In genomic region chr7:50792342-50793114, GRCh38 we compare ENCODE assay signal across 1 cellular context.
TF ChIP-seq lines count a peak whose summit lies in the region.

No MANE protein-coding gene starts in this region.

TF ChIP-seq in K562, 482 proteins besides CTCF, POLR2A, EP300 and RAD21 (continued from another document and continues in another):
- TF ChIP-seq CAMTA2 (CRISPR knock-in tag; conservative IDR thresholded peaks at IDR 0.05) (no peak), TAF7 (tag; IDR thresholded peaks at IDR 0.05) (no peak), KDM4B (IDR thresholded peaks at IDR 0.05; ENCODE audit: borderline replicate concordance in 2 of 2, low read depth in 1 of 2) (no peak), U2AF2 (optimal IDR thresholded peaks at IDR 0.05; ENCODE audit: low read depth, low read length) (no peak), MAFK (IDR thresholded peaks at IDR 0.05; ENCODE audit: low read length) (no peak), RAD51 (IDR thresholded peaks at IDR 0.05; ENCODE audit: borderline replicate concordance, low read depth) (no peak), YY1 (IDR thresholded peaks at IDR 0.05; ENCODE audit: borderline replicate concordance in 1 of 3, control insufficient read depth in 1 of 3, extremely low read depth in 1 of 3, insufficient read depth in 3 of 3, insufficient read length in 1 of 3, insufficient replicate concordance in 2 of 3, low read depth in 1 of 3, low read length in 2 of 3) (peak in 1 of 3 experiments; percentile 6), SAP30 (IDR thresholded peaks at IDR 0.05; ENCODE audit: borderline replicate concordance, insufficient read depth, low read depth, low read length, poor library complexity, severe bottlenecking) (no peak), CBX8 (IDR thresholded peaks at IDR 0.05; ENCODE audit: borderline replicate concordance, extremely low read depth, low read depth, low read length, poor library complexity, severe bottlenecking) (no peak), ZFPM2 (CRISPR knock-in tag; IDR thresholded peaks at IDR 0.05) (no peak), PCBP1 (IDR thresholded peaks at IDR 0.05; ENCODE audit: low read depth, low read length, poor library complexity, severe bottlenecking) (no peak), ZNF384 (IDR thresholded peaks at IDR 0.05; ENCODE audit: low read depth, low read length) (0 out of 2 replicates have a peak, but pooled peaks have one; percentile 8), CHD2 (IDR thresholded peaks at IDR 0.05; ENCODE audit: low read depth, low read length) (no peak), CBFA2T3 (IDR thresholded peaks at IDR 0.05) (peak; percentile 60), TCF3 (CRISPR knock-in tag; IDR thresholded peaks at IDR 0.05) (peak; percentile 80), ZNF830 (CRISPR knock-in tag; IDR thresholded peaks at IDR 0.05) (no peak), ZNF586 (CRISPR knock-in tag; conservative IDR thresholded peaks at IDR 0.05) (no peak), NR0B1 (IDR thresholded peaks at IDR 0.05; ENCODE audit: partially characterized antibody) (no peak), MEF2D (tag; conservative IDR thresholded peaks at IDR 0.05; ENCODE audit: low read depth) (no peak), GATA2 (CRISPR knock-in tag; IDR thresholded peaks at IDR 0.05) (no peak; the same call in 1 of the 2 replicates), ZBTB7A (IDR thresholded peaks at IDR 0.05; ENCODE audit: borderline replicate concordance, control insufficient read depth, low read depth, low read length) (no peak; the same call in none of the 2 replicates), FOXA3 (CRISPR knock-in tag; conservative IDR thresholded peaks at IDR 0.05 in 1 of 2, IDR thresholded peaks at IDR 0.05 in 1 of 2) (no peak), HOXB6 (CRISPR knock-in tag; IDR thresholded peaks at IDR 0.05; ENCODE audit: borderline replicate concordance) (no peak), ZNF696 (CRISPR knock-in tag; conservative IDR thresholded peaks at IDR 0.05) (no peak), KHSRP (IDR thresholded peaks at IDR 0.05) (no peak), PYGO2 (tag; IDR thresholded peaks at IDR 0.05) (no peak), ZNF3 (CRISPR knock-in tag; IDR thresholded peaks at IDR 0.05) (no peak), PHB2 (IDR thresholded peaks at IDR 0.05; ENCODE audit: low read depth) (no peak), MED1 (CRISPR knock-in tag; IDR thresholded peaks at IDR 0.05; ENCODE audit: borderline replicate concordance) (no peak), NRF1 (conservative IDR thresholded peaks at IDR 0.05 in 1 of 2, IDR thresholded peaks at IDR 0.05 in 1 of 2) (peak in 1 of 2 experiments; percentile 45; a peak in 2 of 4 replicates), UBTF (IDR thresholded peaks at IDR 0.05; ENCODE audit: borderline replicate concordance in 1 of 2, low read depth in 2 of 2, low read length in 2 of 2) (peak; percentile 43 to 53; a peak in 3 of 4 replicates), NR2C1 (IDR thresholded peaks at IDR 0.05) (no peak), NR2C1 (tag; IDR thresholded peaks at IDR 0.05) (no peak), NCOR1 (IDR thresholded peaks at IDR 0.05) (no peak; the same call in 1 of the 2 replicates), IFI16 (CRISPR knock-in tag; IDR thresholded peaks at IDR 0.05) (no peak), FOSL1 (tag; conservative IDR thresholded peaks at IDR 0.05) (0 out of 2 replicates have a peak, but pooled peaks have one; percentile 11), CREB3 (tag; conservative IDR thresholded peaks at IDR 0.05; ENCODE audit: low read depth) (no peak), FOS (IDR thresholded peaks at IDR 0.05; ENCODE audit: extremely low read depth, insufficient read length) (no peak), XRCC3 (IDR thresholded peaks at IDR 0.05) (no peak), MBD1 (CRISPR knock-in tag; IDR thresholded peaks at IDR 0.05) (no peak), BDP1 (IDR thresholded peaks at IDR 0.05; ENCODE audit: insufficient read depth, insufficient read length) (no peak), RBM25 (IDR thresholded peaks at IDR 0.05; ENCODE audit: low read depth, low read length, severe bottlenecking) (no peak), TFAM (CRISPR knock-in tag; conservative IDR thresholded peaks at IDR 0.05) (no peak), ZBTB34 (CRISPR knock-in tag; IDR thresholded peaks at IDR 0.05) (no peak), RFX7 (CRISPR knock-in tag; IDR thresholded peaks at IDR 0.05) (no peak), RBBP5 (IDR thresholded peaks at IDR 0.05; ENCODE audit: borderline replicate concordance, insufficient read depth, low read length, poor library complexity, severe bottlenecking) (peak; percentile 55), PRMT5 (CRISPR knock-in tag; IDR thresholded peaks at IDR 0.05) (no peak), WHSC1 (IDR thresholded peaks at IDR 0.05; ENCODE audit: low read length) (no peak), MXD1 (CRISPR knock-in tag; IDR thresholded peaks at IDR 0.05; ENCODE audit: borderline replicate concordance, poor library complexity, severe bottlenecking) (no peak), TEAD1 (CRISPR knock-in tag; IDR thresholded peaks at IDR 0.05) (peak in 1 of 2 experiments; percentile 48; a peak in 1 of 4 replicates)
- TF ChIP-seq, protein P1, sequence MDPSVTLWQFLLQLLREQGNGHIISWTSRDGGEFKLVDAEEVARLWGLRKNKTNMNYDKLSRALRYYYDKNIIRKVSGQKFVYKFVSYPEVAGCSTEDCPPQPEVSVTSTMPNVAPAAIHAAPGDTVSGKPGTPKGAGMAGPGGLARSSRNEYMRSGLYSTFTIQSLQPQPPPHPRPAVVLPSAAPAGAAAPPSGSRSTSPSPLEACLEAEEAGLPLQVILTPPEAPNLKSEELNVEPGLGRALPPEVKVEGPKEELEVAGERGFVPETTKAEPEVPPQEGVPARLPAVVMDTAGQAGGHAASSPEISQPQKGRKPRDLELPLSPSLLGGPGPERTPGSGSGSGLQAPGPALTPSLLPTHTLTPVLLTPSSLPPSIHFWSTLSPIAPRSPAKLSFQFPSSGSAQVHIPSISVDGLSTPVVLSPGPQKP (CRISPR knock-in tag; IDR thresholded peaks at IDR 0.05) = no peak
- TF ChIP-seq, protein P2, sequence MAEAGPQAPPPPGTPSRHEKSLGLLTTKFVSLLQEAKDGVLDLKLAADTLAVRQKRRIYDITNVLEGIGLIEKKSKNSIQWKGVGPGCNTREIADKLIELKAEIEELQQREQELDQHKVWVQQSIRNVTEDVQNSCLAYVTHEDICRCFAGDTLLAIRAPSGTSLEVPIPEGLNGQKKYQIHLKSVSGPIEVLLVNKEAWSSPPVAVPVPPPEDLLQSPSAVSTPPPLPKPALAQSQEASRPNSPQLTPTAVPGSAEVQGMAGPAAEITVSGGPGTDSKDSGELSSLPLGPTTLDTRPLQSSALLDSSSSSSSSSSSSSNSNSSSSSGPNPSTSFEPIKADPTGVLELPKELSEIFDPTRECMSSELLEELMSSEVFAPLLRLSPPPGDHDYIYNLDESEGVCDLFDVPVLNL (CRISPR knock-in tag; IDR thresholded peaks at IDR 0.05; ENCODE audit: low read depth) = no peak
- TF ChIP-seq, protein P3, sequence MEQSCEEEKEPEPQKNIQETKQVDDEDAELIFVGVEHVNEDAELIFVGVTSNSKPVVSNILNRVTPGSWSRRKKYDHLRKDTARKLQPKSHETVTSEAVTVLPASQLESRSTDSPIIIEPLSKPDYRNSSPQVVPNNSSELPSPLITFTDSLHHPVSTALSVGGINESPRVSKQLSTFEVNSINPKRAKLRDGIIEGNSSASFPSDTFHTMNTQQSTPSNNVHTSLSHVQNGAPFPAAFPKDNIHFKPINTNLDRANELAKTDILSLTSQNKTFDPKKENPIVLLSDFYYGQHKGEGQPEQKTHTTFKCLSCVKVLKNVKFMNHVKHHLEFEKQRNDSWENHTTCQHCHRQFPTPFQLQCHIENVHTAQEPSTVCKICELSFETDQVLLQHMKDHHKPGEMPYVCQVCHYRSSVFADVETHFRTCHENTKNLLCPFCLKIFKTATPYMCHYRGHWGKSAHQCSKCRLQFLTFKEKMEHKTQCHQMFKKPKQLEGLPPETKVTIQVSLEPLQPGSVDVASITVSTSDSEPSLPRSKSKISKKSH (CRISPR knock-in tag; IDR thresholded peaks at IDR 0.05) = no peak
- TF ChIP-seq, protein P4, sequence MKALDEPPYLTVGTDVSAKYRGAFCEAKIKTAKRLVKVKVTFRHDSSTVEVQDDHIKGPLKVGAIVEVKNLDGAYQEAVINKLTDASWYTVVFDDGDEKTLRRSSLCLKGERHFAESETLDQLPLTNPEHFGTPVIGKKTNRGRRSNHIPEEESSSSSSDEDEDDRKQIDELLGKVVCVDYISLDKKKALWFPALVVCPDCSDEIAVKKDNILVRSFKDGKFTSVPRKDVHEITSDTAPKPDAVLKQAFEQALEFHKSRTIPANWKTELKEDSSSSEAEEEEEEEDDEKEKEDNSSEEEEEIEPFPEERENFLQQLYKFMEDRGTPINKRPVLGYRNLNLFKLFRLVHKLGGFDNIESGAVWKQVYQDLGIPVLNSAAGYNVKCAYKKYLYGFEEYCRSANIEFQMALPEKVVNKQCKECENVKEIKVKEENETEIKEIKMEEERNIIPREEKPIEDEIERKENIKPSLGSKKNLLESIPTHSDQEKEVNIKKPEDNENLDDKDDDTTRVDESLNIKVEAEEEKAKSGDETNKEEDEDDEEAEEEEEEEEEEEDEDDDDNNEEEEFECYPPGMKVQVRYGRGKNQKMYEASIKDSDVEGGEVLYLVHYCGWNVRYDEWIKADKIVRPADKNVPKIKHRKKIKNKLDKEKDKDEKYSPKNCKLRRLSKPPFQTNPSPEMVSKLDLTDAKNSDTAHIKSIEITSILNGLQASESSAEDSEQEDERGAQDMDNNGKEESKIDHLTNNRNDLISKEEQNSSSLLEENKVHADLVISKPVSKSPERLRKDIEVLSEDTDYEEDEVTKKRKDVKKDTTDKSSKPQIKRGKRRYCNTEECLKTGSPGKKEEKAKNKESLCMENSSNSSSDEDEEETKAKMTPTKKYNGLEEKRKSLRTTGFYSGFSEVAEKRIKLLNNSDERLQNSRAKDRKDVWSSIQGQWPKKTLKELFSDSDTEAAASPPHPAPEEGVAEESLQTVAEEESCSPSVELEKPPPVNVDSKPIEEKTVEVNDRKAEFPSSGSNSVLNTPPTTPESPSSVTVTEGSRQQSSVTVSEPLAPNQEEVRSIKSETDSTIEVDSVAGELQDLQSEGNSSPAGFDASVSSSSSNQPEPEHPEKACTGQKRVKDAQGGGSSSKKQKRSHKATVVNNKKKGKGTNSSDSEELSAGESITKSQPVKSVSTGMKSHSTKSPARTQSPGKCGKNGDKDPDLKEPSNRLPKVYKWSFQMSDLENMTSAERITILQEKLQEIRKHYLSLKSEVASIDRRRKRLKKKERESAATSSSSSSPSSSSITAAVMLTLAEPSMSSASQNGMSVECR (CRISPR knock-in tag; IDR thresholded peaks at IDR 0.05) = no peak
